8 cellular contexts compared by ENCODE assay signal in the genomic region with DNA sequence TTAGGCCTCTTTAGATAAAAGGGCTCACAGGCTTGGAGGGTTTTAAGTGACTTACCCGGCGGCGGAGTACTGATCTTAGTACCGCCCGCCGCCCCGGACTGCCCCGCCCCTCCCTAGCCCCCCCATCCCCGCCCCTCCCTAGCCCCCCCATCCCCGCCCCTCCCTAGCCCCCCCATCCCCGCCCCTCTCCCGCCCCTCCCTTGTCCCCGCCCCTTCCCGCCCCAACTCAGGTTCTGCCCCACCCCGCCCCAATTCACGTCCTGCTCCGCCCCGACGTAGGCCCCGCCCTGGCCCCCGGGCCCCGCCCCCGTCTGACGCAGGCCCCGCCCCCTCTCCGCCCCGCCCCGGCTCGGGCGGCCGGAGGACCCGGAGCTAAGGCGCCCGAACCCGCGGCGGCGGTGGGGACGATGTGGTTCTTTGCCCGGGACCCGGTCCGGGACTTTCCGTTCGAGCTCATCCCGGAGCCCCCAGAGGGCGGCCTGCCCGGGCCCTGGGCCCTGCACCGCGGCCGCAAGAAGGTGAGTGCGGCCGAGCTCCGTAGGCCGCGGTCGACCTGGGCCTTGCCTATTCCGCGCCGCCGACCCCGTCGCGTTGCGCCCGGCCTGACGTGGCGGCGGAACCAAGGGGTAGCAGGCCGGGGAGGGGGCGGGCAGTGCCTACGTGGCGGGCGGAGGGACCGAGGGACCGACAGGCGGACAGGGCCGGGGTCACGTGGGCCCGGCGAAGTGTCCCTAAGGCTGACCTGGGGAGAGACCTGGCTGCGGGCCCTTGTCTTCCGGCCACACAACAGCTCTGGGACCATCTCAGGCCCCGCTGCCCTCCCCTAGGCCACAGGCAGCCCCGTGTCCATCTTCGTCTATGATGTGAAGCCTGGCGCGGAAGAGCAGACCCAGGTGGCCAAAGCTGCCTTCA. TPM values are rescaled to one million over a fixed set of nuclear protein-coding genes. Genes with fewer than 3 reads are reported as not detected.
DNase-seq lines count a peak whose midpoint lies in the region; ATAC-seq and TF ChIP-seq lines count a peak whose summit lies in the region.

A gene (plus strand): TSS at position 337 of the 912 bp plus-strand sequence. CDS start 71 bp downstream, at position 408.

- intact Hi-C loops in right cardiac atrium (cut with DNase I), result no loop called here
- intact Hi-C loops in uterus (cut with DNase I; ENCODE audit: low total_unique reads), result no loop called here

- peak within 1 kb of the TSS; percentile 86 to 94 (median 91) for H3K27ac ChIP-seq in BLaER1 treated with 17β-estradiol and CSF1 and Interleukin-3, amounts not matched to agents 10 nM and 100 nM
- H3K27ac ChIP-seq in KMS-11 (peak within 1 kb of the TSS; percentile 33; the same call in 1 of the 2 replicates), right cardiac atrium (ENCODE audit: low read length) (peak within 1 kb of the TSS; percentile 89), rectal smooth muscle tissue (ENCODE audit: low read depth, low read length) (peak within 1 kb of the TSS; percentile 87), uterus (peak within 1 kb of the TSS; percentile 85 to 89)

- peak within 1 kb of the TSS; percentile 71 for H2AFZ ChIP-seq in KMS-11 (ENCODE audit: low read depth)

- no peaks in the 10 kb centered on the region for H3K9me3 ChIP-seq in BLaER1 treated with 17β-estradiol and CSF1 and Interleukin-3, amounts not matched to agents 10 nM and 100 nM (replicated peaks in 1 of 11)
- H3K9me3 ChIP-seq in right cardiac atrium (ENCODE audit: control insufficient read depth, low read length), result no peaks in the 10 kb centered on the region
- no peaks in the 10 kb centered on the region for H3K9me3 ChIP-seq in uterus

- H3K27me3 ChIP-seq in BLaER1 treated with 17β-estradiol and CSF1 and Interleukin-3, amounts not matched to agents 10 nM and 100 nM, result no peaks in the 10 kb centered on the region
- H3K27me3 ChIP-seq in KMS-11 (ENCODE audit: insufficient read depth, low read depth) (peaks cover 4% of the 10 kb centered on the region; the same call in 1 of the 2 replicates), right cardiac atrium (ENCODE audit: control insufficient read depth, insufficient read depth) (no peaks in the 10 kb centered on the region), rectal smooth muscle tissue (ENCODE audit: control insufficient read depth, insufficient read depth, low read length) (no peaks in the 10 kb centered on the region), uterus (no peaks in the 10 kb centered on the region)

- TF ChIP-seq POLR2A in uterus (IDR thresholded peaks at IDR 0.05), result peak; percentile 9 to 74

- peak within 1 kb of the TSS; percentile 74 for H3K27ac Mint-ChIP-seq in T-helper 2 cell treated with Interferon-gamma antibody and Interleukin-4, amounts not matched to agents 5 μg/mL and 100 μg/mL, for 36 hours

- peaks cover 46 to 75% (median 62%) of the 10 kb centered on the region in 10 experiments for H3K4me1 ChIP-seq in BLaER1 treated with 17β-estradiol and CSF1 and Interleukin-3, amounts not matched to agents 10 nM and 100 nM
- H3K4me1 ChIP-seq in KMS-11 (ENCODE audit: low read depth, poor library complexity, severe bottlenecking) (peaks cover 4% of the 10 kb centered on the region), right cardiac atrium (ENCODE audit: control insufficient read depth, insufficient read depth, low read length) (peaks cover 9% of the 10 kb centered on the region), rectal smooth muscle tissue (ENCODE audit: control insufficient read depth, insufficient read depth, low read length) (peaks cover 17% of the 10 kb centered on the region), uterus (peaks cover 3 to 10% of the 10 kb centered on the region in 2 donors)

- H3K79me2 ChIP-seq in KMS-11 (ENCODE audit: insufficient read depth, low read depth), result peaks cover 16% of the 10 kb centered on the region; the same call in 1 of the 2 replicates

- 1% methylated on average over 86 of the region's 87 CpGs for WGBS in right cardiac atrium

- H3K36me3 ChIP-seq in BLaER1 treated with 17β-estradiol and CSF1 and Interleukin-3, amounts not matched to agents 10 nM and 100 nM, result peaks cover 29 to 41% (median 39%) of the 10 kb centered on the region in 11 experiments
- no peaks in the 10 kb centered on the region; the same call in 1 of the 2 replicates for H3K36me3 ChIP-seq in KMS-11 (ENCODE audit: insufficient read depth)
- peaks cover 4% of the 10 kb centered on the region for H3K36me3 ChIP-seq in rectal smooth muscle tissue (ENCODE audit: control insufficient read depth, insufficient read depth, low read length)
- no peaks in the 10 kb centered on the region for H3K36me3 ChIP-seq in uterus

- peak within 1 kb of the TSS; percentile 93 to 99 (median 97) for H3K9ac ChIP-seq in BLaER1 treated with 17β-estradiol and CSF1 and Interleukin-3, amounts not matched to agents 10 nM and 100 nM
- peak within 1 kb of the TSS; percentile 75 for H3K9ac ChIP-seq in KMS-11
- H3K9ac ChIP-seq in rectal smooth muscle tissue (ENCODE audit: low read length), result peak within 1 kb of the TSS; percentile 93

- ATAC-seq in GM19372 (IDR thresholded peaks at IDR 0.05; ENCODE audit: low read depth, unreplicated experiment) (peak; percentile 69), right cardiac atrium (peak; percentile 91 to 94)

- no peaks in the 10 kb centered on the region for H3K9me3 Mint-ChIP-seq in T-helper 2 cell treated with Interferon-gamma antibody and Interleukin-4, amounts not matched to agents 5 μg/mL and 100 μg/mL, for 36 hours

- H3K4me3 Mint-ChIP-seq in T-helper 2 cell treated with Interferon-gamma antibody and Interleukin-4, amounts not matched to agents 5 μg/mL and 100 μg/mL, for 36 hours, result peak within 1 kb of the TSS; percentile 86

- H3K4me1 Mint-ChIP-seq in T-helper 2 cell treated with Interferon-gamma antibody and Interleukin-4, amounts not matched to agents 5 μg/mL and 100 μg/mL, for 36 hours (ENCODE audit: low read depth), result peaks cover 38% of the 10 kb centered on the region

- peaks cover 10 to 46% (median 30%) of the 10 kb centered on the region in 11 experiments; a peak in 18 of 22 replicates for H4K20me1 ChIP-seq in BLaER1 treated with 17β-estradiol and CSF1 and Interleukin-3, amounts not matched to agents 10 nM and 100 nM
- H4K20me1 ChIP-seq in KMS-11 (ENCODE audit: insufficient read depth), result no peaks in the 10 kb centered on the region

- no peaks in the 10 kb centered on the region for H3K27me3 Mint-ChIP-seq in T-helper 2 cell treated with Interferon-gamma antibody and Interleukin-4, amounts not matched to agents 5 μg/mL and 100 μg/mL, for 36 hours (ENCODE audit: low read depth)

- DNase-seq in T-helper 2 cell treated with Interferon-gamma antibody and Interleukin-4, amounts not matched to agents 5 μg/mL and 100 μg/mL, for 36 hours (ENCODE audit: low spot score), result peak; percentile 72
- peak in 55 of 58 donors; percentile 11 to 94 (median 78) for DNase-seq in anterior cingulate cortex (lab: John Stamatoyannopoulos, UW)
- DNase-seq in right cardiac atrium, result peak; percentile 80 to 94 (median 90)
- peak; percentile 85 to 86 for DNase-seq in uterus

- H3K4me2 ChIP-seq in BLaER1 treated with 17β-estradiol and CSF1 and Interleukin-3, amounts not matched to agents 10 nM and 100 nM, result peak within 1 kb of the TSS; percentile 94 to 100 (median 99)
- H3K4me2 ChIP-seq in KMS-11, result peak within 1 kb of the TSS; percentile 92

- H3K4me3 ChIP-seq in BLaER1 treated with 17β-estradiol and CSF1 and Interleukin-3, amounts not matched to agents 10 nM and 100 nM, result peak within 1 kb of the TSS; percentile 89 to 98 (median 96)
- H3K4me3 ChIP-seq in KMS-11 (IDR thresholded peaks at IDR 0.05; ENCODE audit: insufficient read depth, low read depth, low read length), result no peak within 1 kb of the TSS
- H3K4me3 ChIP-seq in right cardiac atrium (ENCODE audit: low read length), result peak within 1 kb of the TSS; percentile 91
- peak within 1 kb of the TSS; percentile 94 for H3K4me3 ChIP-seq in rectal smooth muscle tissue (ENCODE audit: low read length)
- peak within 1 kb of the TSS; percentile 75 to 81 for H3K4me3 ChIP-seq in uterus

- peaks cover 16% of the 10 kb centered on the region for H3K36me3 Mint-ChIP-seq in T-helper 2 cell treated with Interferon-gamma antibody and Interleukin-4, amounts not matched to agents 5 μg/mL and 100 μg/mL, for 36 hours (ENCODE audit: low read depth)

- TF ChIP-seq CTCF in KMS-11 (conservative IDR thresholded peaks at IDR 0.05; ENCODE audit: low read depth, low read length) (no peak), uterus (IDR thresholded peaks at IDR 0.05) (peak in 1 of 4 experiments; percentile 8)

RNA-seq across cellular contexts. Expression of the gene that starts here (rescaled TPM):
- total RNA-seq in right cardiac atrium (10 to 100 TPM; 59.9 to 65.2 (median 62.8) TPM), uterus (100 to 1,000 TPM in 1 of 4 donors, 10 to 100 TPM in 3; 28.8 to 101 (median 70.1) TPM)
- polyA plus RNA-seq in right cardiac atrium, result 56.6 TPM

Comparison
In these comparisons a context has a peak if more than half of its experiments do, and no peak if none do; other contexts are left out.
1. H3K27ac ChIP-seq: peak in every context shown above with its lines; median percentile 91 in BLaER1 treated with 17β-estradiol and CSF1 and Interleukin-3, amounts not matched to agents 10 nM and 100 nM; 89 in right cardiac atrium; 87 in rectal smooth muscle tissue; 87 in uterus; 33 in KMS-11.